In genomic region chr20:62860924-62861691, GRCh38 we compare ENCODE assay signal across 8 cellular contexts. TPM values are rescaled to one million over a fixed set of nuclear protein-coding genes. Genes with fewer than 3 reads are reported as not detected.
A peak's percentile ranks its signal among the peaks of the same experiment; 100 is the strongest.
DNase-seq lines count a peak whose midpoint lies in the region; ATAC-seq and TF ChIP-seq lines count a peak whose summit lies in the region.

No MANE protein-coding gene starts in this region.

- H2AFZ ChIP-seq in mesenchymal stem cell (ENCODE audit: low read depth, low read length) = peak overlapping the region; percentile 30

- H3K27me3 Mint-ChIP-seq in central memory CD8-positive, alpha-beta T cell = no peaks in the 10 kb centered on the region

- H4K8ac ChIP-seq in mesenchymal stem cell (ENCODE audit: low read length) = peak overlapping the region; percentile 96

- no peak overlapping the region for H2BK5ac ChIP-seq in mesenchymal stem cell (ENCODE audit: low read depth, low read length, poor library complexity, severe bottlenecking)

- H3K4ac ChIP-seq in mesenchymal stem cell (ENCODE audit: low read depth in 1 of 2, low read length in 2 of 2) = peak overlapping the region in 1 of 2 experiments; percentile 89

- H3K27me3 ChIP-seq in mesenchymal stem cell (ENCODE audit: control insufficient read depth in 1 of 2, insufficient read depth in 1 of 2, low read length in 2 of 2) (no peaks in the 10 kb centered on the region), upper lobe of right lung (no peaks in the 10 kb centered on the region)

- H3K4me2 ChIP-seq in mesenchymal stem cell (ENCODE audit: low read length, poor library complexity, severe bottlenecking) = peak overlapping the region; percentile 95

- DNase-seq in NCI-H82 (lab: John Stamatoyannopoulos, UW) (peak; percentile 44), NCI-H82 treated with DMSO at 0.1 percent for 48 hours (lab: John Stamatoyannopoulos, UW; ENCODE audit: unreplicated experiment) (no peak), T follicular helper cell (ENCODE audit: low read depth) (peak; percentile 34), mesenchymal stem cell (peak; percentile 40), upper lobe of right lung (peak; percentile 73), globus pallidus (ENCODE audit: low spot score) (no peak)
- DNase-seq in central memory CD8-positive, alpha-beta T cell (ENCODE audit: low spot score in 2 of 2) = peak; percentile 38 to 46

- H2AK5ac ChIP-seq in mesenchymal stem cell (ENCODE audit: low read length, severe bottlenecking) = no peak overlapping the region

- H3K9ac ChIP-seq in mesenchymal stem cell (ENCODE audit: low read length) = peak overlapping the region; percentile 70

- TF ChIP-seq CTCF in upper lobe of right lung (IDR thresholded peaks at IDR 0.05) = no peak

- H2BK12ac ChIP-seq in mesenchymal stem cell (ENCODE audit: low read length in 2 of 2) = peak overlapping the region in 1 of 2 experiments; percentile 57

- under 1% methylated on average over 36 of the region's 129 CpGs for WGBS in mesenchymal stem cell

- ATAC-seq in HG03039 (IDR thresholded peaks at IDR 0.05; ENCODE audit: unreplicated experiment) (peak; percentile 23), upper lobe of right lung (peak; percentile 1)
- peak; percentile 53 for ATAC-seq in central memory CD8-positive, alpha-beta T cell (replicated peaks; ENCODE audit: extremely low read depth, poor library complexity, severe bottlenecking)

- intact Hi-C loops in upper lobe of right lung (cut with DNase I) = no loop called here

- peaks cover 27% of the 10 kb centered on the region for H3K4me1 ChIP-seq in mesenchymal stem cell (ENCODE audit: control insufficient read depth, insufficient read depth, low read depth, low read length)
- peaks cover 10% of the 10 kb centered on the region for H3K4me1 ChIP-seq in upper lobe of right lung

- H3K18ac ChIP-seq in mesenchymal stem cell (ENCODE audit: low read depth in 1 of 2, low read length in 2 of 2) = peak overlapping the region; percentile 94 to 98

- peak overlapping the region in 1 of 2 experiments; percentile 68 for H3K14ac ChIP-seq in mesenchymal stem cell (ENCODE audit: low read length in 2 of 2)

- no peak overlapping the region for H3K27ac Mint-ChIP-seq in central memory CD8-positive, alpha-beta T cell (ENCODE audit: low read depth)

- H3K4me1 Mint-ChIP-seq in central memory CD8-positive, alpha-beta T cell = peaks cover 19% of the 10 kb centered on the region

- peak overlapping the region; percentile 92 for H4K91ac ChIP-seq in mesenchymal stem cell (ENCODE audit: low read length)

- H3K27ac ChIP-seq in mesenchymal stem cell (ENCODE audit: low read length, poor library complexity, severe bottlenecking) (no peak overlapping the region), upper lobe of right lung (no peak overlapping the region)

- peak overlapping the region; percentile 31 for H3K4me3 Mint-ChIP-seq in central memory CD8-positive, alpha-beta T cell

- H3K9me3 ChIP-seq in mesenchymal stem cell (ENCODE audit: control insufficient read depth, low read length) = no peaks in the 10 kb centered on the region
- no peaks in the 10 kb centered on the region for H3K9me3 ChIP-seq in upper lobe of right lung

- H3K23ac ChIP-seq in mesenchymal stem cell (ENCODE audit: low read length in 2 of 2) = peak overlapping the region in 1 of 2 experiments; percentile 100

- H3K36me3 ChIP-seq in mesenchymal stem cell (ENCODE audit: control insufficient read depth in 1 of 2, insufficient read depth in 2 of 2, low read depth in 1 of 2, low read length in 2 of 2) = peaks cover 11 to 16% of the 10 kb centered on the region in 2 experiments
- peaks cover 6% of the 10 kb centered on the region for H3K36me3 ChIP-seq in upper lobe of right lung

- peaks cover 21% of the 10 kb centered on the region for H3K79me1 ChIP-seq in mesenchymal stem cell (replicated peaks; ENCODE audit: low read length, poor library complexity, severe bottlenecking)

- H2BK120ac ChIP-seq in mesenchymal stem cell (ENCODE audit: low read depth, low read length) = peak overlapping the region; percentile 61

- H2BK15ac ChIP-seq in mesenchymal stem cell (ENCODE audit: low read depth, poor library complexity, severe bottlenecking) = peak overlapping the region; percentile 80

- H3K9me3 Mint-ChIP-seq in central memory CD8-positive, alpha-beta T cell = no peaks in the 10 kb centered on the region

- H3K36me3 Mint-ChIP-seq in central memory CD8-positive, alpha-beta T cell (ENCODE audit: insufficient read depth) = peaks cover 9% of the 10 kb centered on the region

- H3K4me3 ChIP-seq in mesenchymal stem cell (ENCODE audit: insufficient read depth in 1 of 2, low read depth in 1 of 2, low read length in 2 of 2) (peak overlapping the region; percentile 72 to 85), upper lobe of right lung (peak overlapping the region; percentile 44)

RNA-seq across cellular contexts. Expression of gene TCFL5, which starts 0.5 kb away (rescaled TPM):
- 6.1 TPM for polyA plus RNA-seq in mesenchymal stem cell (2013, experiment 1 of 2)
- polyA plus RNA-seq in mesenchymal stem cell (2013, experiment 2 of 2) = 6.9 TPM
- 7.8 TPM for total RNA-seq in upper lobe of right lung

RNA-seq across cellular contexts. Expression of gene COL9A3, which starts 44.3 kb away (rescaled TPM):
- 0.79 TPM for polyA plus RNA-seq in mesenchymal stem cell (2013, experiment 1 of 2)
- 0.44 TPM for polyA plus RNA-seq in mesenchymal stem cell (2013, experiment 2 of 2)
- 1.1 TPM for total RNA-seq in upper lobe of right lung

RNA-seq across cellular contexts. Expression of gene OGFR, which starts 56.5 kb away (rescaled TPM):
- 28.3 TPM for polyA plus RNA-seq in mesenchymal stem cell (2013, experiment 1 of 2)
- 27.4 TPM for polyA plus RNA-seq in mesenchymal stem cell (2013, experiment 2 of 2)
- total RNA-seq in upper lobe of right lung = 58.2 TPM

Comparison
In these comparisons a context has a peak if more than half of its experiments do, and no peak if none do; other contexts are left out.
1. DNase-seq: peak in NCI-H82 (single experiment), T follicular helper cell (single experiment), central memory CD8-positive, alpha-beta T cell (2 of 2), mesenchymal stem cell (single experiment) and upper lobe of right lung (single experiment); none in NCI-H82 treated with DMSO at 0.1 percent for 48 hours (single experiment) and globus pallidus (single experiment).
2. ATAC-seq: peak in every context shown above with its lines; median percentile 53 in central memory CD8-positive, alpha-beta T cell; 23 in HG03039; 1 in upper lobe of right lung.